ENCODE assay signal across 8 cellular contexts in the genomic region with DNA sequence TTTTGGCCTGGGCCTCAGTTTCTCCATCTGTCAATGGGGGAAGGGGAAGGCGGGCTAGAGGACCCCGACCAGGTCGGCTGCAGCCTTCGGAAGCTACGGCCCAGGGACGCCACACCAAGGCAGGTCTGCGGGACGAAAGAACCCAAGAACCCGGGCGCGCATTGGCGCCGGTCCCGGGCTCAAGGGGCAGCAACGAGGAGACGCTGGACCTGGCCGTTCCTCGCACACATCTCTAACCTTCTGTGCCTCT. TPM values are rescaled to one million over a fixed set of nuclear protein-coding genes. Genes with fewer than 3 reads are reported as not detected.
DNase-seq lines count a peak whose midpoint lies in the region; ATAC-seq and TF ChIP-seq lines count a peak whose summit lies in the region.

No MANE protein-coding gene starts in this region.

- H3K4me1 ChIP-seq in SK-N-SH (ENCODE audit: control insufficient read depth in 1 of 2, insufficient read depth in 2 of 2, low read depth in 1 of 2, low read length in 1 of 2), result peaks cover 0 to 9% of the 10 kb centered on the region in 2 experiments
- peaks cover 41% of the 10 kb centered on the region for H3K4me1 ChIP-seq in psoas muscle

- H3F3A ChIP-seq in SK-N-SH (replicated peaks; ENCODE audit: insufficient read depth), result peaks cover 20% of the 10 kb centered on the region

- TF ChIP-seq CTCF in SK-N-SH (IDR thresholded peaks at IDR 0.05) (no peak), fibroblast of the aortic adventitia (IDR thresholded peaks at IDR 0.05; ENCODE audit: insufficient read depth, low read length) (peak; percentile 9), psoas muscle (IDR thresholded peaks at IDR 0.05) (no peak)

- H3K9me3 ChIP-seq in SK-N-SH (no peaks in the 10 kb centered on the region), psoas muscle (no peaks in the 10 kb centered on the region)

- no peak for DNase-seq in SK-N-SH
- DNase-seq in fibroblast of the aortic adventitia (ENCODE audit: low read depth), result no peak
- no peak for DNase-seq in psoas muscle
- DNase-seq in HK-2 (ENCODE audit: unreplicated experiment), result no peak
- no peak for DNase-seq in globus pallidus (ENCODE audit: low spot score)

- H3K27ac ChIP-seq in SK-N-SH (ENCODE audit: low read depth in 2 of 2, low read length in 1 of 2) (peak overlapping the region; percentile 86 to 95), psoas muscle (peak overlapping the region; percentile 99)

- TF ChIP-seq RAD21 in SK-N-SH (IDR thresholded peaks at IDR 0.05; ENCODE audit: low read length), result no peak

- CTCF ChIA-PET in SK-N-SH (lab: Yijun Ruan, JAX), result interaction anchor here (0.9 to 15.7 kb wide), 3 partner anchors 9 to 81 kb away, joined by 3 to 330 read pairs (median 9); no protein-coding TSS in a partner anchor

- H4K20me1 ChIP-seq in SK-N-SH (ENCODE audit: insufficient read depth), result peaks cover 37% of the 10 kb centered on the region

- WGBS in SK-N-SH (ENCODE audit: low lambda C conversion rate), result no CpG with 5 or more reads among the region's 18 CpGs
- WGBS in psoas muscle, 3 donors, result 0% methylated on average over 16 to 18 of the region's 18 CpGs

- H3K36me3 ChIP-seq in SK-N-SH (replicated peaks in 1 of 2; ENCODE audit: control insufficient read depth in 1 of 2, insufficient read depth in 2 of 2, low read length in 1 of 2) (peaks cover 3 to 21% of the 10 kb centered on the region in 2 experiments), psoas muscle (ENCODE audit: insufficient read depth in 1 of 2, low read depth in 1 of 2) (peaks cover 2 to 16% of the 10 kb centered on the region in 2 donors)

- peak; percentile 0 for ATAC-seq in GM18519 (IDR thresholded peaks at IDR 0.05; ENCODE audit: low FRiP score, unreplicated experiment)
- ATAC-seq in psoas muscle, result peak in 2 of 4 donors; percentile 11 to 41
- ATAC-seq in GM18868 (IDR thresholded peaks at IDR 0.05; ENCODE audit: unreplicated experiment), result no peak
- ATAC-seq in HG03432 (IDR thresholded peaks at IDR 0.05; ENCODE audit: unreplicated experiment), result no peak

- peak overlapping the region; percentile 99 for H3K9ac ChIP-seq in SK-N-SH

- H3K27me3 ChIP-seq in SK-N-SH (ENCODE audit: insufficient read depth) (no peaks in the 10 kb centered on the region), psoas muscle (ENCODE audit: insufficient read depth in 3 of 3, low read length in 2 of 3) (no peaks in the 10 kb centered on the region)

- POLR2A ChIA-PET in SK-N-SH (lab: Yijun Ruan, JAX), result interaction anchor here (0.7 kb wide), 1 partner anchor 142 kb away, joined by 3 read pairs; no protein-coding TSS in a partner anchor

- H3K4me2 ChIP-seq in SK-N-SH, result peak overlapping the region; percentile 97

- H3K4me3 ChIP-seq in SK-N-SH (ENCODE audit: low read depth in 2 of 2, low read length in 1 of 2) (peak overlapping the region; percentile 77 to 98), fibroblast of the aortic adventitia (ENCODE audit: low read depth, low read length) (peak overlapping the region; percentile 96), psoas muscle (peak overlapping the region; percentile 99)

- peak overlapping the region; percentile 66; the same call in 1 of the 2 replicates for H2AFZ ChIP-seq in SK-N-SH (ENCODE audit: low read depth)

- H3K9me2 ChIP-seq in SK-N-SH, result no peaks in the 10 kb centered on the region

- intact Hi-C loops in psoas muscle (cut with DNase I), result loop anchor here in 1 of 2 donors (10.0 kb wide), 1 partner anchor 249 kb away; the partner anchor contains the start of gene CDC37

- H3K79me2 ChIP-seq in SK-N-SH (ENCODE audit: insufficient read depth), result peaks cover 51% of the 10 kb centered on the region

- no peak for TF ChIP-seq EP300 in SK-N-SH (IDR thresholded peaks at IDR 0.05; ENCODE audit: borderline replicate concordance in 1 of 2, low read depth in 1 of 2, low read length in 1 of 2)

TF ChIP-seq in SK-N-SH, 30 proteins besides CTCF, POLR2A, EP300 and RAD21:
- no peak for TF ChIP-seq TCF12 (IDR thresholded peaks at IDR 0.05)
- TF ChIP-seq CHD2 (IDR thresholded peaks at IDR 0.05; ENCODE audit: low read length, partially characterized antibody), result no peak
- TF ChIP-seq PBX3 (IDR thresholded peaks at IDR 0.05), result no peak
- TF ChIP-seq SMC3 (IDR thresholded peaks at IDR 0.05; ENCODE audit: low read depth, low read length), result no peak
- no peak for TF ChIP-seq IRF3 (IDR thresholded peaks at IDR 0.05; ENCODE audit: low read depth, low read length)
- no peak for TF ChIP-seq MAX (IDR thresholded peaks at IDR 0.05; ENCODE audit: low read depth)
- no peak for TF ChIP-seq RXRA (IDR thresholded peaks at IDR 0.05; ENCODE audit: borderline replicate concordance, low read depth)
- TF ChIP-seq EZH2phosphoT487 (IDR thresholded peaks at IDR 0.05; ENCODE audit: borderline replicate concordance, low read depth), result no peak
- TF ChIP-seq FOXJ3 (CRISPR knock-in tag; IDR thresholded peaks at IDR 0.05), result no peak
- no peak for TF ChIP-seq FOSL2 (IDR thresholded peaks at IDR 0.05; ENCODE audit: borderline replicate concordance, low read depth)

RNA-seq across cellular contexts. Expression of gene ILF3, which starts 0.7 kb away (rescaled TPM):
- polyA plus RNA-seq in SK-N-SH (2012; rRNA removed) (203 and 229 TPM in 2 replicates), psoas muscle (100 to 1,000 TPM in 2 of 3 donors, 10 to 100 TPM in 1; 70.6 to 148 (median 139) TPM)
- 97.9 and 126 TPM in 2 replicates for polyA plus RNA-seq in SK-N-SH (2012; cell fraction: cytosol; rRNA removed)
- polyA plus RNA-seq in SK-N-SH (2012; cell fraction: nucleus; rRNA removed), result 699 and 751 TPM in 2 replicates
- total RNA-seq in fibroblast of the aortic adventitia (ENCODE audit: low replicate concordance) (68.3 and 119 TPM in 2 replicates), psoas muscle (100 to 1,000 TPM; 112 to 189 (median 157) TPM)

RNA-seq across cellular contexts. Expression of gene SLC44A2, which starts 28.1 kb away (rescaled TPM):
- polyA plus RNA-seq in SK-N-SH (2012; rRNA removed) (61.4 and 66.6 TPM in 2 replicates), psoas muscle (10 to 100 TPM; 36.3 to 73.4 (median 63.2) TPM)
- 38.2 and 47.6 TPM in 2 replicates for polyA plus RNA-seq in SK-N-SH (2012; cell fraction: cytosol; rRNA removed)
- polyA plus RNA-seq in SK-N-SH (2012; cell fraction: nucleus; rRNA removed), result 97.7 and 150 TPM in 2 replicates
- total RNA-seq in fibroblast of the aortic adventitia (ENCODE audit: low replicate concordance) (48.2 and 71.2 TPM in 2 replicates), psoas muscle (100 to 1,000 TPM in 1 of 4 donors, 10 to 100 TPM in 3; 73.8 to 104 (median 83.8) TPM)

RNA-seq across cellular contexts. Expression of gene QTRT1, which starts 47.8 kb away (rescaled TPM):
- polyA plus RNA-seq in SK-N-SH (2012; rRNA removed) (108 and 115 TPM in 2 replicates), psoas muscle (10 to 100 TPM; 15.9 to 33.4 (median 28.6) TPM)
- 28.1 and 48.7 TPM in 2 replicates for polyA plus RNA-seq in SK-N-SH (2012; cell fraction: cytosol; rRNA removed)
- 464 and 520 TPM in 2 replicates for polyA plus RNA-seq in SK-N-SH (2012; cell fraction: nucleus; rRNA removed)
- total RNA-seq in fibroblast of the aortic adventitia (ENCODE audit: low replicate concordance) (17.7 and 21.1 TPM in 2 replicates), psoas muscle (10 to 100 TPM; 24.7 to 28.8 (median 27.1) TPM)
